Comparison of ENCODE assay signal across 17 cellular contexts in genomic region chr14:64801046-64801445, GRCh38.
"Had no signal": no experiment of that assay in that cellular context is flagged by ENCODE, and none has a peak within 500 bp of the region (broad histone marks: within the 10 kb centered on the region; RNA-seq: fewer than 3 reads in every experiment).

No MANE protein-coding gene starts in this region.

- DNase-seq: activated CD4-positive, alpha-beta T cell treated with anti-CD3 and anti-CD28 coated beads for 48 hours; activated CD4-positive, alpha-beta T cell treated with anti-CD3 and anti-CD28 coated beads, Interleukin-2, amount 50 U/mL, for 4 hours; activated CD4-positive, CD25-positive, alpha-beta regulatory T cell treated with anti-CD3 and anti-CD28 coated beads, Interleukin-2, amount 50 U/mL, for 72 hours; activated CD8-positive, alpha-beta T cell treated with anti-CD3 and anti-CD28 coated beads, Interleukin-2, amount 10 ng/mL, durations not matched to agents 7 days and 5 days; activated effector memory CD4-positive, alpha-beta T cell treated with Interleukin-2 at 50 U/mL for 16 hours; activated naive CD4-positive, alpha-beta T cell; activated T-cell treated with anti-CD3 and anti-CD28 coated beads, Interleukin-2, amount 50 U/mL, for 24 hours; KG1; NCI-H1048; NCI-H187 treated with DMSO at 0.1 percent for 48 hours; NCI-H2081 treated with DMSO at 0.1 percent for 48 hours; NCI-H446; SIG-M5; T-cell had no signal

- H3K9me3 ChIP-seq: ascending aorta, body of pancreas had no signal

- ATAC-seq: activated CD8-positive, alpha-beta T cell treated with anti-CD3 and anti-CD28 coated beads, Interleukin-2, amount 10 ng/mL, durations not matched to agents 7 days and 5 days; body of pancreas; T-cell had no signal

- H3K27me3 ChIP-seq: ascending aorta, body of pancreas had no signal

- H3K4me3 ChIP-seq: ascending aorta, body of pancreas, SK-N-MC had no signal

- H3K27ac ChIP-seq: ascending aorta, body of pancreas, SK-N-MC had no signal

- H3K36me3 ChIP-seq: ascending aorta had no signal
